8 cellular contexts compared by ENCODE assay signal in the genomic region with DNA sequence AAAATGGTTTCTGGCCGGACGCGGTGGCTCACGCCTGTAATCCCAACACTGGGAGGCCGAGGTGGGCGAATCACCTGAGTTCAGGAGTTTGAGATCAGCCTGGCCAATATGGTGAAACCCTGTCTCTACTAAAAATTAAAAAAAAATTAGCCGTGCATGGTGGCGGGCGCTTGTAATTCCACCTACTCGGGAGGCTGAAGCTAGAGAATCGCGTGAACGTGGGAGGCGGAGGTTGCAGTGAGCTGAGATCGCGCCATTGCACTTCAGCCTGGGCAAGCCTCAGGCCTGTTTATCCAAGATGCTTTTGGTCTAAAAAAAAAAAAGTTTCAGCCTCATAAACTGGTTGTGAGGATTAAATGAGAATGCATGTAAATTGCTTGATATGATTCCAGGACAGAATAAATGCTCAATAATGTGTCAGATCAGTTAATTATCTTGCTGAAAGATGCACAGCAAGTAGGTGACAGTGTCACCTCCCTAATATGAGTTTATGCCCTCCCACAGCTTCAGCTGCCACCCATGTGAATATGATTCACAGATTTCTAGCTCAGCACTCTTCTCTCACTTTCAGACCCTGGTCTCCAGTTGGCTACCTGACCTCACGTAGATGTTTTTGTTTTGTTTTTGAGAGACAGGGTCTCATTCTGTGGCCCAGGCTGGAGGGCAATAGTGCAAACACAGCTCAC. TPM values are rescaled to one million over a fixed set of nuclear protein-coding genes. Genes with fewer than 3 reads are reported as not detected.
DNase-seq lines count a peak whose midpoint lies in the region; ATAC-seq, FAIRE-seq and TF ChIP-seq lines count a peak whose summit lies in the region.

No MANE protein-coding gene starts in this region.

- DNase-seq in GM12864 (ENCODE audit: low read depth) (no peak), PC-3 (no peak), dorsolateral prefrontal cortex (peak in 1 of 10 donors; percentile 7), pancreas (no peak), ACHN (no peak), A172 (ENCODE audit: low spot score) (no peak)

- WGBS in pancreas, 2 donors = 66 to 69% methylated on average over 17 of the region's 17 CpGs

- no peak overlapping the region for H2AFZ ChIP-seq in PC-3 (ENCODE audit: low read length)

- intact Hi-C loops in PC-3 (cut with micrococcal nuclease) (no loop called here), dorsolateral prefrontal cortex (cut with DNase I) (no loop called here), pancreas (cut with DNase I) (no loop called here)

- H3K4me3 ChIP-seq in GM12864 (ENCODE audit: low read depth, low read length) = peak overlapping the region; percentile 77
- no peak overlapping the region for H3K4me3 ChIP-seq in PC-3 (ENCODE audit: low read length)
- H3K4me3 ChIP-seq in dorsolateral prefrontal cortex = peak overlapping the region; percentile 50 to 99 (median 86)
- H3K4me3 ChIP-seq in pancreas = peak overlapping the region; percentile 64 to 82 (median 66)

- H3K27ac ChIP-seq in PC-3 (ENCODE audit: low read length) (no peak overlapping the region), dorsolateral prefrontal cortex (peak overlapping the region in 3 of 59 donors; percentile 14 to 75 (median 62)), pancreas (no peak overlapping the region)

- peak overlapping the region; percentile 90; the same call in 1 of the 2 replicates for H3K9ac ChIP-seq in PC-3 (ENCODE audit: low read length)

- no peaks in the 10 kb centered on the region for H4K20me1 ChIP-seq in PC-3 (ENCODE audit: low read length)

- H3K4me1 ChIP-seq in PC-3 (ENCODE audit: insufficient read depth, low read length) (peaks cover 23% of the 10 kb centered on the region), pancreas (peaks cover 0 to 8% (median 0%) of the 10 kb centered on the region in 3 donors)

- peaks cover 4% of the 10 kb centered on the region; the same call in 1 of the 2 replicates for H3K36me3 ChIP-seq in PC-3 (ENCODE audit: low read depth, low read length)
- no peaks in the 10 kb centered on the region for H3K36me3 ChIP-seq in pancreas

- H3K4me2 ChIP-seq in PC-3 (ENCODE audit: low read length) = peak overlapping the region; percentile 80

- in situ Hi-C loops in ACHN (cut with HindIII; ENCODE audit: low pct_ligation_motif_present, low pct_unique_long_range_greater_than_20kb, low sequenced_read_pairs) = no loop called here

- no peaks in the 10 kb centered on the region for H3F3A ChIP-seq in PC-3 (ENCODE audit: low read length, unreplicated experiment)

- H3K9me3 ChIP-seq in PC-3 (ENCODE audit: low read length) = no peaks in the 10 kb centered on the region
- no peaks in the 10 kb centered on the region for H3K9me3 ChIP-seq in pancreas

- no peaks in the 10 kb centered on the region for H3K9me2 ChIP-seq in PC-3 (replicated peaks; ENCODE audit: low read length)

- no peak for ATAC-seq in PC-3
- no peak for ATAC-seq in pancreas
- no peak for ATAC-seq in HG02970 (IDR thresholded peaks at IDR 0.05; ENCODE audit: low FRiP score, unreplicated experiment)
- ATAC-seq in GM19463 (IDR thresholded peaks at IDR 0.05; ENCODE audit: unreplicated experiment) = no peak

- no peak for FAIRE-seq in pancreas (lab: Jason Lieb, UNC)

- H3K27me3 ChIP-seq in PC-3 (ENCODE audit: low read length) (no peaks in the 10 kb centered on the region), dorsolateral prefrontal cortex (no peaks in the 10 kb centered on the region), pancreas (no peaks in the 10 kb centered on the region)

- POLR2A ChIA-PET in PC-3 (lab: Charles Lee; ENCODE audit: unreplicated experiment) = no interaction called here

- BruUV-seq in PC-3 (replicated peaks; lab: Mats Ljungman, UMichigan) = no TSS peak

- TF ChIP-seq CTCF in GM12864 (IDR thresholded peaks at IDR 0.05; ENCODE audit: low read depth, low read length, missing control alignments) (no peak), PC-3 (conservative IDR thresholded peaks at IDR 0.05; ENCODE audit: low read depth, low read length) (no peak), dorsolateral prefrontal cortex (IDR thresholded peaks at IDR 0.05 in 54 of 56, conservative IDR thresholded peaks at IDR 0.05 in 2 of 56; ENCODE audit: low read depth in 1 of 56, partially characterized antibody in 56 of 56) (no peak), pancreas (IDR thresholded peaks at IDR 0.05) (no peak)

- CTCF ChIA-PET in PC-3 (lab: Charles Lee) = no interaction called here

- H3K79me2 ChIP-seq in PC-3 (ENCODE audit: low read length) = peaks cover 38% of the 10 kb centered on the region

RNA-seq across cellular contexts. Expression of a gene that starts 1.1 kb away (rescaled TPM):
- 73.6 and 78.7 TPM in 2 replicates for total RNA-seq in PC-3 (2014; rRNA removed)
- 10 to 100 TPM; 22.3 to 55.7 (median 33.7) TPM for total RNA-seq in dorsolateral prefrontal cortex
- 10 to 100 TPM; 10.8 to 18.4 (median 16.3) TPM for total RNA-seq in pancreas
- polyA plus RNA-seq in pancreas = 10 to 100 TPM; 26.5 to 29.0 TPM
- total RNA-seq in A172 (2014; rRNA removed; shearing (Covaris generic)) = 82.7 and 164 TPM in 2 replicates

RNA-seq across cellular contexts. Expression of a gene that starts 47.9 kb away (rescaled TPM):
- total RNA-seq in PC-3 (2014; rRNA removed) = 9.4 and 13.0 TPM in 2 replicates
- total RNA-seq in dorsolateral prefrontal cortex = 10 to 100 TPM in 118 of 120 experiments, 1 to 10 TPM in 2; 8.7 to 23.5 (median 15.9) TPM
- 1 to 10 TPM; 2.2 to 4.8 (median 2.7) TPM for total RNA-seq in pancreas
- 1 to 10 TPM; 1.9 to 3.4 TPM for polyA plus RNA-seq in pancreas
- total RNA-seq in A172 (2014; rRNA removed; shearing (Covaris generic)) = 4.8 and 5.2 TPM in 2 replicates

RNA-seq across cellular contexts. Expression of a gene that starts 48.2 kb away (rescaled TPM):
- total RNA-seq in PC-3 (2014; rRNA removed) (8.5 and 12.0 TPM in 2 replicates), dorsolateral prefrontal cortex (10 to 100 TPM; 13.0 to 38.4 (median 25.1) TPM), pancreas (1 to 10 TPM; 2.2 to 5.8 (median 4.1) TPM)
- polyA plus RNA-seq in pancreas = 10 to 100 TPM in 1 of 2 donors, 1 to 10 TPM in 1; 5.8 to 13.0 TPM
- total RNA-seq in A172 (2014; rRNA removed; shearing (Covaris generic)) = 4.6 and 5.8 TPM in 2 replicates
